In the genomic region with DNA sequence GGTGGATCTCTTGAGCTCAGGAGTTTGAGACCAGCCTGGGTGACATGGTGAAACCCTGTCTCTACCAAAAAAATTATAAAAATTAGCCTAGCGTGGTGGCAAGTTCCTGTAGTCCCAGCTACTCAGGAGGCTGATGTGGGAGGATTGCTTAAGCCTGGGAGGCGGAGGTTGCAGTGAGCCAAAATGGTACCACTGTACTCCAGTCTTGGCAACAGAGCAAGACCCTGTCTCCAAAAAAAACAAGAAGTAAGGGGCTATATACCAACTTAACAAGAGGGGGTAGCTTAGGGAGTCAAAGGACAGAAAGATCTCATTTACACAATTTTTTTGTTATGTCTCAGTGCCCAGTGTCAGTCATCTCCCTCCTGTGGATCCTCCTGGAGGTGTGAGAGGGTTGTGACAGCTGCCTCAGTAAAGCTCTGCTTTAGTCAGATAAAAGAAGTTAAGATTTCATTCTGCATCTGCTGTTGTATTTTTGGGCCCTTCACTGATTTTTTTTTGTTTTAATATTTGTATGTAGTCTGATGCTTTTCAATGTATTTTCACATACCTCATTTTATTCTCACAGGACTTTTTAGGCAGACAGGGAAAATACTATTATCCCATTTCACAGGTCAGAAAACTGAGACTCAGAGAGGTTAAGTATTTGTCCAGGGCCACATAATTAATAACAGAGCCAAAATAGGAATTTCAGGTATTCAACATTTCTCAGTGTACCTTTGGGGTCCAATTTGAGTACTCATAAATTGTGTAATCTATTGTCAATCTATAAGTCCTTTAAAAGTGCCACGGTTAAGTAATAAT, we compare ENCODE assay signal across 14 cellular contexts.
DNase-seq lines count a peak whose midpoint lies in the region; ATAC-seq and TF ChIP-seq lines count a peak whose summit lies in the region.
"Had no signal": no experiment of that assay in that cellular context is flagged by ENCODE, and none has a peak within 500 bp of the region (broad histone marks: within the 10 kb centered on the region; RNA-seq: fewer than 3 reads in every experiment).

No MANE protein-coding gene starts in this region.

- H3K4me1 Mint-ChIP-seq in T-helper 2 cell treated with Interferon-gamma antibody and Interleukin-4, amounts not matched to agents 5 μg/mL and 100 μg/mL, for 36 hours (ENCODE audit: low read depth), result peaks cover 43% of the 10 kb centered on the region

- TF ChIP-seq CTCF in GM12875 (IDR thresholded peaks at IDR 0.05; ENCODE audit: borderline replicate concordance, insufficient read depth, low read depth, low read length), result peak; percentile 23; the same call in 1 of the 2 replicates
- TF ChIP-seq CTCF in WERI-Rb-1 (IDR thresholded peaks at IDR 0.05; ENCODE audit: low read depth, low read length), result no peak

- H3K9me3 Mint-ChIP-seq in T-helper 2 cell treated with Interferon-gamma antibody and Interleukin-4, amounts not matched to agents 5 μg/mL and 100 μg/mL, for 36 hours, result no peaks in the 10 kb centered on the region

- ATAC-seq in GM21737 (IDR thresholded peaks at IDR 0.05; ENCODE audit: unreplicated experiment), result no peak

- no peaks in the 10 kb centered on the region for H3K9me3 ChIP-seq in WERI-Rb-1 (ENCODE audit: severe bottlenecking)
- H3K9me3 ChIP-seq: right atrium auricular region, testis had no signal

- H3K4me3 Mint-ChIP-seq in T-helper 2 cell treated with Interferon-gamma antibody and Interleukin-4, amounts not matched to agents 5 μg/mL and 100 μg/mL, for 36 hours, result peak overlapping the region; percentile 75

- H3K4me3 ChIP-seq in GM12875 (ENCODE audit: low read depth, low read length) (no peak overlapping the region), WERI-Rb-1 (ENCODE audit: low read depth, low read length) (no peak overlapping the region)
- H3K4me3 ChIP-seq: right atrium auricular region, testis had no signal

- H3K27me3 Mint-ChIP-seq in T-helper 2 cell treated with Interferon-gamma antibody and Interleukin-4, amounts not matched to agents 5 μg/mL and 100 μg/mL, for 36 hours (ENCODE audit: low read depth), result no peaks in the 10 kb centered on the region

- peaks cover 31% of the 10 kb centered on the region for H3K36me3 Mint-ChIP-seq in T-helper 2 cell treated with Interferon-gamma antibody and Interleukin-4, amounts not matched to agents 5 μg/mL and 100 μg/mL, for 36 hours (ENCODE audit: low read depth)

- peak; percentile 31 for DNase-seq in DMS 273 (lab: John Stamatoyannopoulos, UW; ENCODE audit: unreplicated experiment)
- DNase-seq in DMS 273 treated with DMSO at 0.1 percent for 48 hours (lab: John Stamatoyannopoulos, UW), result no peak
- DNase-seq in T-helper 2 cell treated with Interferon-gamma antibody and Interleukin-4, amounts not matched to agents 5 μg/mL and 100 μg/mL, for 36 hours (ENCODE audit: low spot score), result no peak
- peak; percentile 8 for DNase-seq in iPS-NIHi7 (ENCODE audit: extremely low spot score)
- no peak for DNase-seq in midbrain (lab: John Stamatoyannopoulos, UW)
- no peak for DNase-seq in WERI-Rb-1
- DNase-seq: activated gamma-delta T cell, DMS79, NCI-H2171, testis had no signal

- no peak overlapping the region for H3K27ac ChIP-seq in WERI-Rb-1
- H3K27ac ChIP-seq: 22Rv1, right atrium auricular region, testis had no signal

- no peaks in the 10 kb centered on the region; the same call in 1 of the 2 replicates for H3K36me3 ChIP-seq in WERI-Rb-1
- H3K36me3 ChIP-seq: right atrium auricular region had no signal

- peak overlapping the region; percentile 84 for H3K27ac Mint-ChIP-seq in T-helper 2 cell treated with Interferon-gamma antibody and Interleukin-4, amounts not matched to agents 5 μg/mL and 100 μg/mL, for 36 hours

- H3K27me3 ChIP-seq in WERI-Rb-1 (ENCODE audit: insufficient read depth, low read depth, severe bottlenecking), result no peaks in the 10 kb centered on the region
- H3K27me3 ChIP-seq: right atrium auricular region, testis had no signal

Comparison
In these comparisons a context has a peak if more than half of its experiments do, and no peak if none do; other contexts are left out.
1. DNase-seq: peak in DMS 273 (single experiment) and iPS-NIHi7 (single experiment); none in DMS 273 treated with DMSO at 0.1 percent for 48 hours (single experiment), T-helper 2 cell treated with Interferon-gamma antibody and Interleukin-4, amounts not matched to agents 5 μg/mL and 100 μg/mL, for 36 hours (single experiment), midbrain (single experiment) and WERI-Rb-1 (single experiment).